Comparison of ENCODE assay signal across 22 cellular contexts in genomic region chr9:9102295-9102694, GRCh38.
DNase-seq lines count a peak whose midpoint lies in the region; ATAC-seq and TF ChIP-seq lines count a peak whose summit lies in the region.
"Had no signal": no experiment of that assay in that cellular context is flagged by ENCODE, and none has a peak within 500 bp of the region (broad histone marks: within the 10 kb centered on the region; RNA-seq: fewer than 3 reads in every experiment).

No MANE protein-coding gene starts in this region.

- H3K4me1 ChIP-seq in neural progenitor cell = peaks cover 9% of the 10 kb centered on the region
- H3K4me1 ChIP-seq: BLaER1 treated with 17β-estradiol and CSF1 and Interleukin-3, amounts not matched to agents 10 nM and 100 nM had no signal

- no peaks in the 10 kb centered on the region for H3F3A ChIP-seq in neural progenitor cell (ENCODE audit: low read depth)

- no peaks in the 10 kb centered on the region for H3K27me3 Mint-ChIP-seq in neural progenitor cell (ENCODE audit: insufficient read depth, low read depth)
- H3K27me3 Mint-ChIP-seq in activated T-cell treated with anti-CD3 and anti-CD28 coated beads, Interleukin-2, amount 50 U/mL, for 24 hours = no peaks in the 10 kb centered on the region
- H3K27me3 Mint-ChIP-seq: CD4-positive, alpha-beta memory T cell had no signal

- DNase-seq in NCI-H748 (lab: John Stamatoyannopoulos, UW; ENCODE audit: unreplicated experiment) (peak; percentile 75), NCI-H748 treated with DMSO at 0.1 percent for 48 hours (lab: John Stamatoyannopoulos, UW) (no peak), NCI-H446 (lab: John Stamatoyannopoulos, UW) (peak; percentile 91 to 98), cerebellar cortex (ENCODE audit: low spot score) (peak; percentile 92), neural progenitor cell (ENCODE audit: low spot score) (no peak)
- DNase-seq in activated T-cell treated with anti-CD3 and anti-CD28 coated beads, Interleukin-2, amount 50 U/mL, for 24 hours = no peak
- DNase-seq: 8988T; Calu3; CD4-positive, alpha-beta memory T cell; DMS153; H7; MG63; NCI-H1417; NCI-H187 treated with DMSO at 0.1 percent for 48 hours; NCI-H526 treated with DMSO at 0.1 percent for 48 hours; T-helper 2 cell had no signal

- no peak overlapping the region for H3K4me3 ChIP-seq in neural progenitor cell
- H3K4me3 ChIP-seq: BLaER1 treated with 17β-estradiol and CSF1 and Interleukin-3, amounts not matched to agents 10 nM and 100 nM; K562; MG63 had no signal

- no peak overlapping the region for H3K27ac Mint-ChIP-seq in neural progenitor cell
- H3K27ac Mint-ChIP-seq in activated T-cell treated with anti-CD3 and anti-CD28 coated beads, Interleukin-2, amount 50 U/mL, for 24 hours = no peak overlapping the region
- H3K27ac Mint-ChIP-seq: CD4-positive, alpha-beta memory T cell had no signal

- H3K9ac ChIP-seq in neural progenitor cell = no peak overlapping the region
- H3K9ac ChIP-seq: BLaER1 treated with 17β-estradiol and CSF1 and Interleukin-3, amounts not matched to agents 10 nM and 100 nM had no signal

- ATAC-seq in GM19452 (IDR thresholded peaks at IDR 0.05; ENCODE audit: unreplicated experiment) (no peak), GM21528 (IDR thresholded peaks at IDR 0.05; ENCODE audit: low FRiP score, unreplicated experiment) (no peak)
- ATAC-seq: HepG2, K562, Right ventricle myocardium inferior had no signal

- TF ChIP-seq CTCF in neural progenitor cell (IDR thresholded peaks at IDR 0.05) = no peak

- no peaks in the 10 kb centered on the region for H3K79me2 ChIP-seq in neural progenitor cell (ENCODE audit: low read depth)

- H3K36me3 ChIP-seq in neural progenitor cell = no peaks in the 10 kb centered on the region
- H3K36me3 ChIP-seq: BLaER1 treated with 17β-estradiol and CSF1 and Interleukin-3, amounts not matched to agents 10 nM and 100 nM; MG63 had no signal

- no peaks in the 10 kb centered on the region for H3K27me3 ChIP-seq in neural progenitor cell
- H3K27me3 ChIP-seq: BLaER1 treated with 17β-estradiol and CSF1 and Interleukin-3, amounts not matched to agents 10 nM and 100 nM; MG63 had no signal

- no peak overlapping the region for H3K4me2 ChIP-seq in neural progenitor cell
- H3K4me2 ChIP-seq: BLaER1 treated with 17β-estradiol and CSF1 and Interleukin-3, amounts not matched to agents 10 nM and 100 nM had no signal

- no peak overlapping the region for H3K4me3 Mint-ChIP-seq in neural progenitor cell
- H3K4me3 Mint-ChIP-seq in activated T-cell treated with anti-CD3 and anti-CD28 coated beads, Interleukin-2, amount 50 U/mL, for 24 hours = no peak overlapping the region
- H3K4me3 Mint-ChIP-seq: CD4-positive, alpha-beta memory T cell had no signal

- no peaks in the 10 kb centered on the region for H3K36me3 Mint-ChIP-seq in neural progenitor cell
- no peaks in the 10 kb centered on the region for H3K36me3 Mint-ChIP-seq in activated T-cell treated with anti-CD3 and anti-CD28 coated beads, Interleukin-2, amount 50 U/mL, for 24 hours (ENCODE audit: low read depth)
- H3K36me3 Mint-ChIP-seq: CD4-positive, alpha-beta memory T cell had no signal

- peaks cover 27% of the 10 kb centered on the region for H3K4me1 Mint-ChIP-seq in neural progenitor cell
- H3K4me1 Mint-ChIP-seq in activated T-cell treated with anti-CD3 and anti-CD28 coated beads, Interleukin-2, amount 50 U/mL, for 24 hours (ENCODE audit: low read depth) = no peaks in the 10 kb centered on the region
- H3K4me1 Mint-ChIP-seq: CD4-positive, alpha-beta memory T cell had no signal

- no peak overlapping the region for H3K27ac ChIP-seq in neural progenitor cell
- H3K27ac ChIP-seq: BLaER1 treated with 17β-estradiol and CSF1 and Interleukin-3, amounts not matched to agents 10 nM and 100 nM had no signal

- H4K20me1 ChIP-seq in neural progenitor cell (ENCODE audit: low read depth) = no peaks in the 10 kb centered on the region
- H4K20me1 ChIP-seq: BLaER1 treated with 17β-estradiol and CSF1 and Interleukin-3, amounts not matched to agents 10 nM and 100 nM had no signal

- no peaks in the 10 kb centered on the region for H3K9me3 Mint-ChIP-seq in neural progenitor cell
- no peaks in the 10 kb centered on the region for H3K9me3 Mint-ChIP-seq in activated T-cell treated with anti-CD3 and anti-CD28 coated beads, Interleukin-2, amount 50 U/mL, for 24 hours

- H3K9me3 ChIP-seq in neural progenitor cell (ENCODE audit: low read depth) = no peaks in the 10 kb centered on the region
- H3K9me3 ChIP-seq: BLaER1 treated with 17β-estradiol and CSF1 and Interleukin-3, amounts not matched to agents 10 nM and 100 nM; MG63 had no signal

- peak overlapping the region; percentile 4 for H2AFZ ChIP-seq in neural progenitor cell (replicated peaks)

Comparison
In these comparisons a context has a peak if more than half of its experiments do, and no peak if none do; other contexts are left out.
1. DNase-seq: peak in NCI-H748 (single experiment), NCI-H446 (2 of 2) and cerebellar cortex (single experiment); none in NCI-H748 treated with DMSO at 0.1 percent for 48 hours (single experiment), neural progenitor cell (single experiment) and activated T-cell treated with anti-CD3 and anti-CD28 coated beads, Interleukin-2, amount 50 U/mL, for 24 hours (single experiment).